ENCODE assay signal across 24 cellular contexts in genomic region chr21:32470206-32470605, GRCh38.
"Had no signal": no experiment of that assay in that cellular context is flagged by ENCODE, and none has a peak within 500 bp of the region (broad histone marks: within the 10 kb centered on the region; RNA-seq: fewer than 3 reads in every experiment).

No MANE protein-coding gene starts in this region.

- H3K27ac ChIP-seq: coronary artery, esophagus squamous epithelium, neutrophil, pancreas, right lobe of liver, thoracic aorta, transverse colon had no signal

- H3K27me3 ChIP-seq: esophagus squamous epithelium, neutrophil, pancreas, right lobe of liver, transverse colon had no signal

- H3K4me3 ChIP-seq: coronary artery, esophagus squamous epithelium, lung, pancreas, right lobe of liver, smooth muscle cell, thoracic aorta, transverse colon had no signal

- H3K4me2 ChIP-seq: smooth muscle cell had no signal

- ATAC-seq: left lobe of liver; natural killer cell; pancreas; right lobe of liver; stimulated activated memory B cell treated with anti-CD40 and anti-IgM and Interleukin-4, amounts not matched to agents 10 μg/mL and 1 μg/mL and 100 μg/mL, for 72 hours; stimulated activated naive CD8-positive, alpha-beta T cell treated with anti-CD3 and anti-CD28 coated beads, Interleukin-15, Interleukin-2, amounts not matched to agents 100 U/mL and 50 U/mL, for 24 hours had no signal

- H3K4me1 ChIP-seq: right lobe of liver had no signal

- FAIRE-seq: endothelial cell of umbilical vein, pancreas had no signal

- H3K36me3 ChIP-seq: neutrophil, right lobe of liver had no signal

- H3K9me3 ChIP-seq: esophagus squamous epithelium, neutrophil, pancreas, right lobe of liver, thoracic aorta, transverse colon had no signal

- DNase-seq: central memory CD4-positive, alpha-beta T cell; dermis blood vessel endothelial cell; effector memory CD4-positive, alpha-beta T cell; esophagus squamous epithelium; foreskin melanocyte; hypothalamus; immature natural killer cell; islet precursor cell; natural killer cell; pancreas; right lobe of liver; stimulated activated CD4-positive, alpha-beta T cell treated with anti-CD3 and anti-CD28 coated beads, Interleukin-2, amount 100 ng/mL, for 24 hours; stimulated activated CD4-positive, alpha-beta T cell treated with anti-CD3 and anti-CD28 coated beads, Interleukin-4, amount 100 ng/mL, for 24 hours; stimulated activated naive CD8-positive, alpha-beta T cell treated with anti-CD3 and anti-CD28 coated beads, Interleukin-15, Interleukin-2, amounts not matched to agents 100 U/mL and 50 U/mL, for 24 hours; substantia nigra; transverse colon had no signal
